ENCODE assay signal across 25 cellular contexts in genomic region chr4:110639207-110640092, GRCh38. TPM values are rescaled to one million over a fixed set of nuclear protein-coding genes. Genes with fewer than 3 reads are reported as not detected.
DNase-seq lines count a peak whose midpoint lies in the region; ATAC-seq and TF ChIP-seq lines count a peak whose summit lies in the region.
"Had no signal": no experiment of that assay in that cellular context is flagged by ENCODE, and none has a peak within 500 bp of the region (broad histone marks: within the 10 kb centered on the region; RNA-seq: fewer than 3 reads in every experiment).

No MANE protein-coding gene starts in this region.

- peak; percentile 31 for ATAC-seq in WTC11
- ATAC-seq in left lung, result no peak
- ATAC-seq: activated CD8-positive, alpha-beta T cell treated with anti-CD3 and anti-CD28 coated beads, Interleukin-2, amount 10 ng/mL, durations not matched to agents 7 days and 5 days; activated T-cell treated with anti-CD3 and anti-CD28 coated beads, Interleukin-2, amount 50 U/mL, for 72 hours; K562; Right ventricle myocardium inferior; stimulated activated memory B cell treated with anti-CD40 and anti-IgM and Interleukin-4, amounts not matched to agents 10 μg/mL and 1 μg/mL and 100 μg/mL, for 72 hours had no signal

- H3K27ac Mint-ChIP-seq in WTC11, result no peak overlapping the region
- no peak overlapping the region for H3K27ac Mint-ChIP-seq in neural progenitor cell
- H3K27ac Mint-ChIP-seq: activated CD8-positive, alpha-beta T cell treated with anti-CD3 and anti-CD28 coated beads, Interleukin-2, amount 10 ng/mL, durations not matched to agents 7 days and 5 days; activated naive CD8-positive, alpha-beta T cell; immature natural killer cell; stimulated activated memory B cell treated with anti-CD40 and anti-IgM and Interleukin-4, amounts not matched to agents 10 μg/mL and 1 μg/mL and 100 μg/mL, for 72 hours had no signal

- H3K4me3 Mint-ChIP-seq in WTC11 (peak overlapping the region; percentile 92), neural progenitor cell (no peak overlapping the region)
- H3K4me3 Mint-ChIP-seq: activated CD8-positive, alpha-beta T cell treated with anti-CD3 and anti-CD28 coated beads, Interleukin-2, amount 10 ng/mL, durations not matched to agents 7 days and 5 days; activated naive CD8-positive, alpha-beta T cell; activated T-cell treated with anti-CD3 and anti-CD28 coated beads, Interleukin-2, amount 50 U/mL, for 72 hours; immature natural killer cell; neural crest cell; stimulated activated memory B cell treated with anti-CD40 and anti-IgM and Interleukin-4, amounts not matched to agents 10 μg/mL and 1 μg/mL and 100 μg/mL, for 72 hours had no signal

- H3K9me3 Mint-ChIP-seq in WTC11 (no peaks in the 10 kb centered on the region), neural progenitor cell (no peaks in the 10 kb centered on the region)
- H3K9me3 Mint-ChIP-seq: neural crest cell had no signal

- H3K27me3 ChIP-seq in neural progenitor cell (peaks cover 97% of the 10 kb centered on the region), left lung (peaks cover 98 to 100% of the 10 kb centered on the region in 2 donors), tibial artery (peaks cover 0 to 90% of the 10 kb centered on the region in 2 donors)

- H3K4me1 ChIP-seq in neural progenitor cell (peaks cover 40% of the 10 kb centered on the region), left lung (no peaks in the 10 kb centered on the region), tibial artery (peaks cover 0 to 17% (median 13%) of the 10 kb centered on the region in 4 donors)

- H3K9me3 ChIP-seq in iPS-18c (ENCODE audit: control insufficient read depth, insufficient read depth, low read length) (no peaks in the 10 kb centered on the region), neural progenitor cell (ENCODE audit: low read depth) (no peaks in the 10 kb centered on the region), left lung (no peaks in the 10 kb centered on the region), tibial artery (no peaks in the 10 kb centered on the region)
- H3K9me3 ChIP-seq: thyroid gland had no signal

- intact Hi-C loops in left lung (cut with DNase I), result no loop called here
- intact Hi-C loops in tibial artery (cut with DNase I; ENCODE audit: low total_unique reads), result no loop called here

- DNase-seq in GM20000 (ENCODE audit: low spot score) (peak; percentile 5), WTC11 (ENCODE audit: low spot score) (peak; percentile 70), neural progenitor cell (ENCODE audit: low spot score) (peak; percentile 83), left lung (no peak), COLO829 (ENCODE audit: low spot score) (no peak), MV-4-11 (lab: John Stamatoyannopoulos, UW) (no peak), tibial artery (no peak)
- DNase-seq: ACHN; activated CD8-positive, alpha-beta T cell treated with anti-CD3 and anti-CD28 coated beads, Interleukin-2, amount 10 ng/mL, durations not matched to agents 7 days and 5 days; activated T-cell treated with anti-CD3 and anti-CD28 coated beads, Interleukin-2, amount 50 U/mL, for 72 hours; DMS 273 treated with DMSO at 0.1 percent for 48 hours; foreskin melanocyte; immature natural killer cell; mammary epithelial cell; NCI-H2029; thyroid gland had no signal

- POLR2A ChIA-PET in WTC11 (lab: Charles Lee), result interaction anchor here (0.9 kb wide), 1 partner anchor 20 kb away, joined by 3 read pairs; no protein-coding TSS in a partner anchor

- H3K36me3 ChIP-seq in neural progenitor cell (no peaks in the 10 kb centered on the region), left lung (no peaks in the 10 kb centered on the region), tibial artery (no peaks in the 10 kb centered on the region)
- H3K36me3 ChIP-seq: thyroid gland had no signal

- H3K36me3 Mint-ChIP-seq in WTC11 (no peaks in the 10 kb centered on the region), neural progenitor cell (no peaks in the 10 kb centered on the region)
- H3K36me3 Mint-ChIP-seq: stimulated activated memory B cell treated with anti-CD40 and anti-IgM and Interleukin-4, amounts not matched to agents 10 μg/mL and 1 μg/mL and 100 μg/mL, for 72 hours had no signal

- H3K79me2 ChIP-seq in neural progenitor cell (ENCODE audit: low read depth), result no peaks in the 10 kb centered on the region

- H3K4me2 ChIP-seq in neural progenitor cell, result peak overlapping the region; percentile 64

- no peak for TF ChIP-seq CTCF in GM20000 (IDR thresholded peaks at IDR 0.05; ENCODE audit: extremely low read depth, missing control alignments)
- TF ChIP-seq CTCF in WTC11 (IDR thresholded peaks at IDR 0.05), result no peak
- no peak for TF ChIP-seq CTCF in neural progenitor cell (IDR thresholded peaks at IDR 0.05)
- no peak for TF ChIP-seq CTCF in left lung (IDR thresholded peaks at IDR 0.05)
- no peak for TF ChIP-seq CTCF in tibial artery (IDR thresholded peaks at IDR 0.05)

- H2AFZ ChIP-seq in neural progenitor cell (replicated peaks), result no peak overlapping the region

- H3K9ac ChIP-seq in neural progenitor cell, result no peak overlapping the region

- H3K4me3 ChIP-seq in iPS-18c (ENCODE audit: insufficient read depth, low read depth, low read length) (peak overlapping the region; percentile 21; the same call in 1 of the 2 replicates), neural progenitor cell (peak overlapping the region; percentile 29), left lung (no peak overlapping the region), tibial artery (no peak overlapping the region)
- H3K4me3 ChIP-seq: K562, thyroid gland had no signal

- peaks cover 54% of the 10 kb centered on the region for H4K20me1 ChIP-seq in neural progenitor cell (ENCODE audit: low read depth)

- H3K4me1 Mint-ChIP-seq in WTC11 (peaks cover 82% of the 10 kb centered on the region), neural progenitor cell (peaks cover 23% of the 10 kb centered on the region)
- H3K4me1 Mint-ChIP-seq: immature natural killer cell had no signal

- CTCF ChIA-PET in WTC11 (lab: Charles Lee), result interaction anchor here (0.6 to 1.5 kb wide), 4 partner anchors 18 to 893 kb away, joined by 3 to 6 read pairs (median 4); no protein-coding TSS in a partner anchor

- no peak overlapping the region for H3K27ac ChIP-seq in neural progenitor cell
- no peak overlapping the region for H3K27ac ChIP-seq in left lung
- no peak overlapping the region for H3K27ac ChIP-seq in tibial artery
- H3K27ac ChIP-seq: C4-2B, epithelial cell of prostate, thyroid gland, VCaP had no signal

- H3F3A ChIP-seq in neural progenitor cell (ENCODE audit: low read depth), result peaks cover 44% of the 10 kb centered on the region

- H3K27me3 Mint-ChIP-seq in WTC11 (ENCODE audit: low read depth) (peaks cover 90% of the 10 kb centered on the region), neural progenitor cell (ENCODE audit: insufficient read depth, low read depth) (peaks cover 81% of the 10 kb centered on the region)

TF ChIP-seq in WTC11, 78 proteins besides CTCF, POLR2A, EP300 and RAD21 (continues in another document):
- no peak for TF ChIP-seq GRHL2 (CRISPR knock-in tag; IDR thresholded peaks at IDR 0.05; ENCODE audit: insufficient replicate concordance, severe bottlenecking)
- TF ChIP-seq ELF4 (CRISPR knock-in tag; IDR thresholded peaks at IDR 0.05; ENCODE audit: low read depth), result no peak
- TF ChIP-seq IRF2 (CRISPR knock-in tag; IDR thresholded peaks at IDR 0.05; ENCODE audit: borderline replicate concordance, low read depth), result no peak
- no peak for TF ChIP-seq NR1H2 (CRISPR knock-in tag; IDR thresholded peaks at IDR 0.05)
- TF ChIP-seq AR (CRISPR knock-in tag; IDR thresholded peaks at IDR 0.05), result no peak
- no peak for TF ChIP-seq ZNF138 (CRISPR knock-in tag; conservative IDR thresholded peaks at IDR 0.05)
- no peak for TF ChIP-seq ESRRA (CRISPR knock-in tag; IDR thresholded peaks at IDR 0.05; ENCODE audit: borderline replicate concordance)
- no peak for TF ChIP-seq ZBTB21 (CRISPR knock-in tag; IDR thresholded peaks at IDR 0.05; ENCODE audit: borderline replicate concordance)
- no peak for TF ChIP-seq E2F5 (CRISPR knock-in tag; IDR thresholded peaks at IDR 0.05)
- TF ChIP-seq USF1 (CRISPR knock-in tag; IDR thresholded peaks at IDR 0.05), result no peak
- no peak for TF ChIP-seq EMX1 (CRISPR knock-in tag; IDR thresholded peaks at IDR 0.05)
- no peak for TF ChIP-seq TEAD1 (CRISPR knock-in tag; IDR thresholded peaks at IDR 0.05)

RNA-seq across cellular contexts. Expression of gene PITX2, which starts 16.6 kb away (rescaled TPM):
- total RNA-seq in WTC11 (2021) (11.3 to 24.9 TPM (median 12.2 TPM) in 3 replicates), neural progenitor cell (ENCODE audit: low replicate concordance) (0.59 and 1.6 TPM in 2 replicates), left lung (not detected)
- total RNA-seq: activated CD8-positive, alpha-beta T cell treated with anti-CD3 and anti-CD28 coated beads, Interleukin-2, amount 10 ng/mL, durations not matched to agents 7 days and 5 days; K562; Right ventricle myocardium inferior; thyroid gland had no signal

Comparison
In these comparisons a context has a peak if more than half of its experiments do, and no peak if none do; other contexts are left out.
1. DNase-seq: peak in GM20000 (single experiment), WTC11 (single experiment) and neural progenitor cell (single experiment); none in left lung (0 of 2), COLO829 (single experiment), MV-4-11 (single experiment) and tibial artery (0 of 2).
2. H3K4me3 ChIP-seq: peak in iPS-18c (single experiment) and neural progenitor cell (single experiment); none in left lung (0 of 2) and tibial artery (0 of 2).